Comparison of ENCODE assay signal across 8 cellular contexts in genomic region chr15:76866716-76867321, GRCh38. TPM values are rescaled to one million over a fixed set of nuclear protein-coding genes. Genes with fewer than 3 reads are reported as not detected.
DNase-seq lines count a peak whose midpoint lies in the region; ATAC-seq and TF ChIP-seq lines count a peak whose summit lies in the region.

No MANE protein-coding gene starts in this region.

- no peak overlapping the region for H3K27ac ChIP-seq in CD4-positive, alpha-beta memory T cell (ENCODE audit: low read depth, low read length)
- H3K27ac ChIP-seq in heart right ventricle (peak overlapping the region in 2 of 10 donors; percentile 13 to 14), upper lobe of left lung (no peak overlapping the region)

- peak in 4 of 5 donors; percentile 2 to 15 (median 8) for DNase-seq in CD4-positive, alpha-beta memory T cell
- DNase-seq in HFF-Myc (ENCODE audit: extremely low read depth, low read depth) (peak; percentile 19), SW480 (ENCODE audit: low spot score) (peak; percentile 21), heart right ventricle (peak in 1 of 2 donors; percentile 9), upper lobe of left lung (no peak), NCI-H187 treated with DMSO at 0.1 percent for 48 hours (lab: John Stamatoyannopoulos, UW) (no peak)

- peak; percentile 25 for TF ChIP-seq CTCF in HFF-Myc (IDR thresholded peaks at IDR 0.05; ENCODE audit: low read depth, low read length, missing control alignments)
- TF ChIP-seq CTCF in heart right ventricle (IDR thresholded peaks at IDR 0.05): peak in 8 of 9 donors; percentile 8 to 64 (median 54)
- TF ChIP-seq CTCF in upper lobe of left lung (IDR thresholded peaks at IDR 0.05): peak in 4 of 6 experiments; percentile 13 to 22 (median 15)

- TF ChIP-seq POLR2A in upper lobe of left lung (IDR thresholded peaks at IDR 0.05): no peak

- ATAC-seq in heart right ventricle (peak in 6 of 8 donors; percentile 40 to 80 (median 72)), upper lobe of left lung (ENCODE audit: low FRiP score in 2 of 2) (no peak), HG02642 (IDR thresholded peaks at IDR 0.05; ENCODE audit: poor library complexity, unreplicated experiment) (no peak), HG03095 (IDR thresholded peaks at IDR 0.05; ENCODE audit: unreplicated experiment) (no peak)

- peaks cover 20 to 29% (median 23%) of the 10 kb centered on the region in 4 donors for H3K4me1 Mint-ChIP-seq in CD4-positive, alpha-beta memory T cell

- no peaks in the 10 kb centered on the region for H3K9me3 ChIP-seq in CD4-positive, alpha-beta memory T cell (ENCODE audit: control insufficient read depth in 1 of 2, low read length in 2 of 2)
- no peaks in the 10 kb centered on the region for H3K9me3 ChIP-seq in heart right ventricle
- no peaks in the 10 kb centered on the region for H3K9me3 ChIP-seq in upper lobe of left lung

- H3K4me1 ChIP-seq in CD4-positive, alpha-beta memory T cell (ENCODE audit: insufficient read depth, low read length): peaks cover 7% of the 10 kb centered on the region
- peaks cover 0 to 48% (median 23%) of the 10 kb centered on the region in 9 donors for H3K4me1 ChIP-seq in heart right ventricle
- H3K4me1 ChIP-seq in upper lobe of left lung: no peaks in the 10 kb centered on the region

- no peaks in the 10 kb centered on the region for H3K27me3 Mint-ChIP-seq in CD4-positive, alpha-beta memory T cell

- no peak for TF ChIP-seq EP300 in upper lobe of left lung (IDR thresholded peaks at IDR 0.05)

- intact Hi-C loops in CD4-positive, alpha-beta memory T cell (cut with micrococcal nuclease): loop anchor here (2.0 to 10.0 kb wide), 2 partner anchors 632 to 676 kb away; no protein-coding TSS in a partner anchor
- intact Hi-C loops in heart right ventricle (cut with DNase I): loop anchor here in 5 of 10 donors (5.0 to 10.0 kb wide), 4 partner anchors 632 to 682 kb away; no protein-coding TSS in a partner anchor

- H3K36me3 ChIP-seq in CD4-positive, alpha-beta memory T cell (ENCODE audit: insufficient read depth, low read length): no peaks in the 10 kb centered on the region
- H3K36me3 ChIP-seq in heart right ventricle (no peaks in the 10 kb centered on the region), upper lobe of left lung (no peaks in the 10 kb centered on the region)

- H3K27me3 ChIP-seq in CD4-positive, alpha-beta memory T cell (ENCODE audit: insufficient read depth, low read length): no peaks in the 10 kb centered on the region
- H3K27me3 ChIP-seq in heart right ventricle: no peaks in the 10 kb centered on the region
- H3K27me3 ChIP-seq in upper lobe of left lung: no peaks in the 10 kb centered on the region

- no peak overlapping the region for H3K4me3 ChIP-seq in CD4-positive, alpha-beta memory T cell (ENCODE audit: low read length in 2 of 2)
- H3K4me3 ChIP-seq in HFF-Myc (replicated peaks; ENCODE audit: low read depth, low read length) (no peak overlapping the region), heart right ventricle (no peak overlapping the region), upper lobe of left lung (no peak overlapping the region)

- POLR2A ChIA-PET in CD4-positive, alpha-beta memory T cell (lab: Charles Lee; ENCODE audit: partially characterized antibody): no interaction called here

- H3K9me3 Mint-ChIP-seq in CD4-positive, alpha-beta memory T cell: no peaks in the 10 kb centered on the region

- peak overlapping the region in 1 of 7 donors; percentile 69 for H3K27ac Mint-ChIP-seq in CD4-positive, alpha-beta memory T cell

- no peak overlapping the region for H3K4me3 Mint-ChIP-seq in CD4-positive, alpha-beta memory T cell

- CTCF ChIA-PET in CD4-positive, alpha-beta memory T cell (lab: Charles Lee; ENCODE audit: partially characterized antibody): interaction anchor here (0.7 to 1.8 kb wide), 5 partner anchors 129 to 681 kb away, joined by 3 to 10 read pairs (median 3); no protein-coding TSS in a partner anchor

- H3K36me3 Mint-ChIP-seq in CD4-positive, alpha-beta memory T cell: peaks cover 0 to 3% of the 10 kb centered on the region in 2 donors

RNA-seq across cellular contexts. Expression of gene SCAPER, which starts 38.3 kb away (rescaled TPM):
- total RNA-seq in CD4-positive, alpha-beta memory T cell: 10 to 100 TPM; 41.3 to 41.4 TPM
- polyA plus RNA-seq in CD4-positive, alpha-beta memory T cell: 10 to 100 TPM in 1 of 2 donors, 1 to 10 TPM in 1; 7.2 to 27.3 TPM
- total RNA-seq in heart right ventricle: 10 to 100 TPM; 33.9 to 48.1 (median 40.2) TPM
- 1 to 10 TPM; 6.9 to 9.5 TPM for polyA plus RNA-seq in heart right ventricle
- total RNA-seq in upper lobe of left lung: 10 to 100 TPM; 14.4 to 67.1 (median 27.6) TPM

Comparison
In these comparisons a context has a peak if more than half of its experiments do, and no peak if none do; other contexts are left out.
1. DNase-seq: peak in CD4-positive, alpha-beta memory T cell (4 of 5), HFF-Myc (single experiment) and SW480 (single experiment); none in upper lobe of left lung (0 of 2) and NCI-H187 treated with DMSO at 0.1 percent for 48 hours (single experiment).
2. ATAC-seq: peak in heart right ventricle (6 of 8); none in upper lobe of left lung (0 of 2), HG02642 (single experiment) and HG03095 (single experiment).
3. Peak in every context shown above with its lines, with median percentiles within 50 percentile points of each other: CTCF ChIP-seq.